ENCODE assay signal across 1 cellular context in genomic region chr9:105187781-105188180, GRCh38.
TF ChIP-seq lines count a peak whose summit lies in the region.

No MANE protein-coding gene starts in this region.

TF ChIP-seq in SK-N-SH, 30 proteins besides CTCF, POLR2A, EP300 and RAD21 (continued from another document):
- no peak for TF ChIP-seq MAX (IDR thresholded peaks at IDR 0.05; ENCODE audit: low read depth)
- no peak for TF ChIP-seq ELF1 (IDR thresholded peaks at IDR 0.05)
- TF ChIP-seq TEAD4 (IDR thresholded peaks at IDR 0.05; ENCODE audit: borderline replicate concordance, insufficient read depth), result peak; percentile 15; the same call in 1 of the 2 replicates
- TF ChIP-seq MXI1 (IDR thresholded peaks at IDR 0.05; ENCODE audit: low read depth, low read length), result no peak
- no peak for TF ChIP-seq ZBTB33 (IDR thresholded peaks at IDR 0.05; ENCODE audit: borderline replicate concordance, low read depth)
- TF ChIP-seq GABPA (IDR thresholded peaks at IDR 0.05; ENCODE audit: low read depth), result no peak
- no peak for TF ChIP-seq REST (IDR thresholded peaks at IDR 0.05; ENCODE audit: low read depth, low read length)
- TF ChIP-seq CHD2 (IDR thresholded peaks at IDR 0.05; ENCODE audit: low read length, partially characterized antibody), result no peak
- no peak for TF ChIP-seq TAF1 (IDR thresholded peaks at IDR 0.05; ENCODE audit: borderline replicate concordance, low read depth, low read length)
- TF ChIP-seq RCOR1 (IDR thresholded peaks at IDR 0.05; ENCODE audit: low read length), result no peak
- TF ChIP-seq JUND (IDR thresholded peaks at IDR 0.05), result peak; percentile 89
- TF ChIP-seq, protein P1, sequence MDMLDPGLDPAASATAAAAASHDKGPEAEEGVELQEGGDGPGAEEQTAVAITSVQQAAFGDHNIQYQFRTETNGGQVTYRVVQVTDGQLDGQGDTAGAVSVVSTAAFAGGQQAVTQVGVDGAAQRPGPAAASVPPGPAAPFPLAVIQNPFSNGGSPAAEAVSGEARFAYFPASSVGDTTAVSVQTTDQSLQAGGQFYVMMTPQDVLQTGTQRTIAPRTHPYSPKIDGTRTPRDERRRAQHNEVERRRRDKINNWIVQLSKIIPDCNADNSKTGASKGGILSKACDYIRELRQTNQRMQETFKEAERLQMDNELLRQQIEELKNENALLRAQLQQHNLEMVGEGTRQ (IDR thresholded peaks at IDR 0.05; ENCODE audit: borderline replicate concordance, low read depth, low read length), result no peak
- TF ChIP-seq YY1 (IDR thresholded peaks at IDR 0.05; ENCODE audit: low read depth), result no peak
